1 cellular context compared by ENCODE assay signal in the genomic region with DNA sequence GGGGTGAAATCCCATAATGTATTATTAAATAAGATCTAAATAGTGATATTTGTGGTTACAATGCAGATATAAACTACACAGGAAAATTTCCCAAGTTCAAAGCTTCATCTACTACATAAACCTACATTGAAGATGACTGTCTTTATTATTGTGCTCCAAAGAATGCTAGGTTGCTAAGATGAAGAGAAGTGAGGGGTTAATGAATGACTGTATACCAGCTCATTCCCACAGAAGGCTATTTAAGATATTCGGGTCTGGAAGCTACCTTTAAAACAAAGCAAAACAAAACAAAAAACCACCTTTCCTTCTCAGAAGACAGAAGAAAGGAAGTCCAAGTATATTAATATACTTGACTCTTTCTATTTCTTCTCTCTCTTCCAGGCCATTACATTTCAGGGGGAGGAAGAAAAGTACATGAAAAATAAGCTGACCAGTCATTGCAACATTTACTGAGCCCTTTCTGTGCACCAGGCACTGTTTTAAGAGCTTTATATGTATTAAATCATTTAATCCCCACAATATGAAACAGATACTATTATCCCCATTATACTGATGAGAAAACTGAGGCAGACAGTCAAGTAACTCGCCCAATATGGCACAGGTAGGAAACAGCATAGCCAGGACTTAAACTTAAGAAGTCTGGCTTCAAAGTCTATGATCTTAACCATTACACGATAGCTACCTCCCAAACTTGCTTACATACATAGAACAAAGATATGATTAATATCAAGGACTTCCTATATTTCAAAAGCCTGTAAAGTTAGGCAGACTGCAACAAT.
A peak's percentile ranks its signal among the peaks of the same experiment; 100 is the strongest.
TF ChIP-seq lines count a peak whose summit lies in the region.

No MANE protein-coding gene starts in this region.

TF ChIP-seq in HepG2, 621 proteins besides CTCF, POLR2A, EP300 and RAD21:
- TF ChIP-seq ZNF264 (CRISPR knock-in tag; IDR thresholded peaks at IDR 0.05) (no peak), ZNF629 (CRISPR knock-in tag; conservative IDR thresholded peaks at IDR 0.05) (peak; percentile 84), CHD4 (IDR thresholded peaks at IDR 0.05; ENCODE audit: borderline replicate concordance, low read length) (peak; percentile 44; the same call in 1 of the 2 replicates)
